Comparison of ENCODE assay signal across 14 cellular contexts in the genomic region with DNA sequence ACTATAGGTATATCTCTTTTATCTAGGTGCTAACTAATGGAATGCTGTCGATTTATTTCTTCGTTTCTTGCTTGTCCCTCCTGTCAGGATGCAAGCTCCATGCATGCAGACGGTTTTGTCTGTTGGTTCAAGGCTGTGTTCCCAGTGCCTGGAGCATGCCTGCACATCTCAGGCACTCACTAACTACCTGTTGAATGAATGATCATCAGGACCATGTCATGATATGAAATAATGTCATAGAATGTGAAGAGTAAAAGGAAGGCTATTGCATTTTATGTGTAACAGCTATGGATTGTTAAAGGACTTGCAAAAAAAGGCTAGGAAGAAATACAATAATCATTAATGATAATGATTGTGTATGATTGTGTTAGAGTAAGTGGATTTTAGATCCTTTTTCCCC. TPM values are rescaled to one million over a fixed set of nuclear protein-coding genes. Genes with fewer than 3 reads are reported as not detected.
DNase-seq lines count a peak whose midpoint lies in the region; ATAC-seq and TF ChIP-seq lines count a peak whose summit lies in the region.
"Had no signal": no experiment of that assay in that cellular context is flagged by ENCODE, and none has a peak within 500 bp of the region (broad histone marks: within the 10 kb centered on the region; RNA-seq: fewer than 3 reads in every experiment).

No MANE protein-coding gene starts in this region.

- H3K27ac ChIP-seq in HEK293 (ENCODE audit: extremely low read depth, low read depth, low read length) (no peak overlapping the region), spleen (no peak overlapping the region)

- H3K4me1 Mint-ChIP-seq in natural killer cell = peaks cover 35 to 39% of the 10 kb centered on the region in 2 donors
- peaks cover 40 to 47% of the 10 kb centered on the region in 2 donors for H3K4me1 Mint-ChIP-seq in natural killer cell treated with Interleukin-12 subunit alpha and Interleukin-12 subunit beta and Interleukin-15 and Interleukin-18, amount 100 ng/mL, for 72 hours (ENCODE audit: low read depth in 2 of 2)
- H3K4me1 Mint-ChIP-seq in immature natural killer cell = peaks cover 54 to 66% of the 10 kb centered on the region in 2 donors

- DNase-seq in natural killer cell = no peak
- no peak for DNase-seq in natural killer cell treated with Interleukin-12 subunit alpha and Interleukin-12 subunit beta and Interleukin-15 and Interleukin-18, amount 100 ng/mL, for 72 hours (ENCODE audit: low spot score)
- no peak for DNase-seq in immature natural killer cell
- no peak for DNase-seq in spleen
- DNase-seq in NCI-H146 treated with DMSO at 0.1 percent for 48 hours (lab: John Stamatoyannopoulos, UW; ENCODE audit: unreplicated experiment) = no peak
- DNase-seq: C1 segment of cervical spinal cord; Caco-2; CD8-positive, alpha-beta memory T cell; H7 had no signal

- TF ChIP-seq POLR2A in spleen (IDR thresholded peaks at IDR 0.05) = no peak

- H3K27me3 ChIP-seq in spleen (replicated peaks in 1 of 7) = peaks cover 0 to 38% (median 27%) of the 10 kb centered on the region in 7 donors

- POLR2A ChIA-PET in HEK293 (lab: Yijun Ruan, JAX) = no interaction called here

- H3K4me3 ChIP-seq in HEK293 (ENCODE audit: low read depth, low read length) (no peak overlapping the region), spleen (no peak overlapping the region)
- H3K4me3 ChIP-seq: GM23338 had no signal

- intact Hi-C loops in natural killer cell (cut with micrococcal nuclease) = no loop called here
- intact Hi-C loops in spleen (cut with DNase I; ENCODE audit: low total_unique reads) = no loop called here

- H3K27me3 Mint-ChIP-seq in natural killer cell (ENCODE audit: low read depth in 2 of 2) (peaks cover 7 to 25% of the 10 kb centered on the region in 2 donors), immature natural killer cell (ENCODE audit: low read depth in 3 of 3) (peaks cover 2 to 11% (median 7%) of the 10 kb centered on the region in 3 donors)
- peaks cover 14 to 22% of the 10 kb centered on the region in 2 donors for H3K27me3 Mint-ChIP-seq in natural killer cell treated with Interleukin-12 subunit alpha and Interleukin-12 subunit beta and Interleukin-15 and Interleukin-18, amount 100 ng/mL, for 72 hours

- H3K36me3 ChIP-seq in HEK293 (ENCODE audit: control insufficient read depth in 2 of 2, insufficient read depth in 1 of 2, low read length in 2 of 2) (no peaks in the 10 kb centered on the region), spleen (no peaks in the 10 kb centered on the region)

- no peaks in the 10 kb centered on the region for H3K36me3 Mint-ChIP-seq in natural killer cell
- no peaks in the 10 kb centered on the region for H3K36me3 Mint-ChIP-seq in natural killer cell treated with Interleukin-12 subunit alpha and Interleukin-12 subunit beta and Interleukin-15 and Interleukin-18, amount 100 ng/mL, for 72 hours
- H3K36me3 Mint-ChIP-seq in immature natural killer cell = peaks cover 7 to 9% (median 7%) of the 10 kb centered on the region in 3 donors
- H3K36me3 Mint-ChIP-seq: CD8-positive, alpha-beta memory T cell had no signal

- H3K27ac Mint-ChIP-seq in natural killer cell (no peak overlapping the region), immature natural killer cell (peak overlapping the region in 4 of 6 donors; percentile 3 to 27 (median 17))
- H3K27ac Mint-ChIP-seq in natural killer cell treated with Interleukin-12 subunit alpha and Interleukin-12 subunit beta and Interleukin-15 and Interleukin-18, amount 100 ng/mL, for 72 hours = no peak overlapping the region
- H3K27ac Mint-ChIP-seq: B cell, GM23338 had no signal

- H3K4me3 Mint-ChIP-seq in natural killer cell (peak overlapping the region; percentile 2), immature natural killer cell (peak overlapping the region in 2 of 5 donors; percentile 12 to 22)
- H3K4me3 Mint-ChIP-seq in natural killer cell treated with Interleukin-12 subunit alpha and Interleukin-12 subunit beta and Interleukin-15 and Interleukin-18, amount 100 ng/mL, for 72 hours = no peak overlapping the region
- H3K4me3 Mint-ChIP-seq: B cell, GM23338 had no signal

- WGBS in spleen, 5 donors = 75 to 86% (median 82%) methylated on average over 3 of the region's 3 CpGs

- ATAC-seq in natural killer cell (no peak), GM21423 (IDR thresholded peaks at IDR 0.05; ENCODE audit: unreplicated experiment) (no peak)
- ATAC-seq in natural killer cell treated with Interleukin-12 subunit alpha and Interleukin-12 subunit beta and Interleukin-15 and Interleukin-18, amount 100 ng/mL, for 72 hours = no peak
- ATAC-seq: GM23338 had no signal

- H3K9me3 ChIP-seq in HEK293 (ENCODE audit: control insufficient read depth, insufficient read depth, low read depth, low read length) (no peaks in the 10 kb centered on the region), spleen (no peaks in the 10 kb centered on the region)
- H3K9me3 ChIP-seq: Caco-2 had no signal

- TF ChIP-seq CTCF in natural killer cell (IDR thresholded peaks at IDR 0.05) (no peak), HEK293 (tag by site-specific recombination; IDR thresholded peaks at IDR 0.05) (no peak), spleen (IDR thresholded peaks at IDR 0.05 in 8 of 11, conservative IDR thresholded peaks at IDR 0.05 in 3 of 11) (no peak)

- H3K9me3 Mint-ChIP-seq in natural killer cell = no peaks in the 10 kb centered on the region
- H3K9me3 Mint-ChIP-seq in natural killer cell treated with Interleukin-12 subunit alpha and Interleukin-12 subunit beta and Interleukin-15 and Interleukin-18, amount 100 ng/mL, for 72 hours = no peaks in the 10 kb centered on the region
- no peaks in the 10 kb centered on the region for H3K9me3 Mint-ChIP-seq in immature natural killer cell
- H3K9me3 Mint-ChIP-seq: CD8-positive, alpha-beta memory T cell; GM23338 had no signal

- H3K4me1 ChIP-seq in HEK293 (ENCODE audit: control insufficient read depth, insufficient read depth, low read length) (no peaks in the 10 kb centered on the region), spleen (peaks cover 8 to 23% (median 15%) of the 10 kb centered on the region in 6 donors)
- H3K4me1 ChIP-seq: Caco-2 had no signal

- CTCF ChIA-PET in HEK293 (lab: Yijun Ruan, JAX) = interaction anchor here (0.6 to 0.7 kb wide), 2 partner anchors 148 to 425 kb away, joined by 3 read pairs; no protein-coding TSS in a partner anchor

TF ChIP-seq in HEK293, 187 proteins besides CTCF, POLR2A, EP300 and RAD21:
- no peak for TF ChIP-seq HOXD13 (CRISPR knock-in tag; IDR thresholded peaks at IDR 0.05; ENCODE audit: borderline replicate concordance)
- peak; percentile 84 for TF ChIP-seq SCRT2 (tag by site-specific recombination; IDR thresholded peaks at IDR 0.05)
- TF ChIP-seq TCF7L2 (IDR thresholded peaks at IDR 0.05; ENCODE audit: borderline replicate concordance, low read depth, low read length) = no peak
- peak; percentile 74; the same call in 1 of the 2 replicates for TF ChIP-seq SCRT1 (tag by site-specific recombination; IDR thresholded peaks at IDR 0.05; ENCODE audit: borderline replicate concordance)

RNA-seq across cellular contexts. Expression of gene GPR25, which starts 4.2 kb away (rescaled TPM):
- 1 to 10 TPM; 2.1 to 9.4 (median 2.7) TPM for total RNA-seq in natural killer cell
- not detected for total RNA-seq in natural killer cell treated with Interleukin-12 subunit alpha and Interleukin-12 subunit beta and Interleukin-15 and Interleukin-18, amount 100 ng/mL, for 72 hours
- 10 to 100 TPM in 2 of 3 donors, 1 to 10 TPM in 1; 4.5 to 18.9 (median 14.8) TPM for polyA plus RNA-seq in immature natural killer cell
- 1 to 10 TPM in 1 of 7 donors, under 1 TPM in 4, not detected in 2; 0.50 to 3.6 (median 0.80) TPM for total RNA-seq in spleen
- polyA plus RNA-seq in spleen = under 1 TPM; 0.09 to 0.38 (median 0.14) TPM
- total RNA-seq: Caco-2, Daoy, GM23338, H7 had no signal
- polyA plus RNA-seq: GM23338 had no signal

RNA-seq across cellular contexts. Expression of gene INAVA, which starts 17.7 kb away (rescaled TPM):
- total RNA-seq in natural killer cell = under 1 TPM in 2 of 3 donors, not detected in 1; 0.13 to 0.18 TPM
- under 1 TPM; 0.25 to 0.86 TPM for total RNA-seq in natural killer cell treated with Interleukin-12 subunit alpha and Interleukin-12 subunit beta and Interleukin-15 and Interleukin-18, amount 100 ng/mL, for 72 hours
- polyA plus RNA-seq in immature natural killer cell = under 1 TPM in 1 of 3 donors, not detected in 2; 0.10 TPM
- 1 to 10 TPM in 1 of 7 donors, under 1 TPM in 3, not detected in 3; 0.32 to 1.4 (median 0.72) TPM for total RNA-seq in spleen
- polyA plus RNA-seq in spleen = under 1 TPM; 0.39 to 0.42 (median 0.39) TPM

Comparison
In these comparisons a context has a peak if more than half of its experiments do, and no peak if none do; other contexts are left out.
1. H3K27ac Mint-ChIP-seq: peak in immature natural killer cell (4 of 6); none in natural killer cell (0 of 2) and natural killer cell treated with Interleukin-12 subunit alpha and Interleukin-12 subunit beta and Interleukin-15 and Interleukin-18, amount 100 ng/mL, for 72 hours (0 of 2).